ENCODE assay signal across 19 cellular contexts in the genomic region with DNA sequence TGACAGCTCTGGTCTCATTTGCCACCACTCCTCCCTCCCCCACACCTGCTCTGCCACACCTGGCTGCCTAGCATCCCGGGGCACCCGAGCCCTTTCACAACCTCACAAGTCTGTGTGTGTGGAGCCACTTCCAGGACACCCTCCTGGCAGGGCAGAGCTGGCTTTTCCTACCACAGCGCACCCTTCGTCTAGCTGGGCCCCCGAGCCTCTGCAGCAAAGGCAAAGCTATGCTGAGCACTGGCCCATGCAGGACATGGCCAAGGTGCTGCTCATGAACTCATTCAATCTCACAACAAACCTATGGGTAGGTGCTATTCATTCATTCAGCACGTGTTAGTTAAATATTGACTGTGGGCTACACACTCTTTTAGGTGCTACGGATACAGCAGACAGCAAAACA. TPM values are rescaled to one million over a fixed set of nuclear protein-coding genes. Genes with fewer than 3 reads are reported as not detected.
A peak's percentile ranks its signal among the peaks of the same experiment; 100 is the strongest.
DNase-seq lines count a peak whose midpoint lies in the region; ATAC-seq, FAIRE-seq and TF ChIP-seq lines count a peak whose summit lies in the region.
"Had no signal": no experiment of that assay in that cellular context is flagged by ENCODE, and none has a peak within 500 bp of the region (broad histone marks: within the 10 kb centered on the region; RNA-seq: fewer than 3 reads in every experiment).

No MANE protein-coding gene starts in this region.

- H3K4ac ChIP-seq in IMR-90 (ENCODE audit: low read depth, low read length) = no peak overlapping the region
- no peak overlapping the region for H3K4ac ChIP-seq in neuronal stem cell (ENCODE audit: low read length)

- H2BK12ac ChIP-seq in neuronal stem cell (ENCODE audit: low read length) = no peak overlapping the region

- no peaks in the 10 kb centered on the region for H3K36me3 ChIP-seq in IMR-90 (ENCODE audit: control insufficient read depth, insufficient read depth, low read length)
- no peaks in the 10 kb centered on the region for H3K36me3 ChIP-seq in kidney (ENCODE audit: control insufficient read depth in 1 of 2, insufficient read depth in 2 of 2, low read length in 2 of 2)
- H3K36me3 ChIP-seq in neuronal stem cell (replicated peaks in 1 of 2; ENCODE audit: control insufficient read depth in 2 of 2, insufficient read depth in 2 of 2, low read length in 2 of 2) = no peaks in the 10 kb centered on the region
- H3K36me3 ChIP-seq in thyroid gland = no peaks in the 10 kb centered on the region
- H3K36me3 ChIP-seq in PC-9 (ENCODE audit: low read depth) = no peaks in the 10 kb centered on the region

- H3K79me2 ChIP-seq in PC-9 (ENCODE audit: low read depth) = no peaks in the 10 kb centered on the region

- no peak overlapping the region for H3K14ac ChIP-seq in IMR-90 (replicated peaks; ENCODE audit: low read depth, low read length)
- H3K14ac ChIP-seq in neuronal stem cell (ENCODE audit: low read length) = peak overlapping the region; percentile 74

- no peak for DNase-seq in IMR-90
- DNase-seq in kidney = peak; percentile 87
- DNase-seq in neuronal stem cell (ENCODE audit: low spot score) = no peak
- DNase-seq in thyroid gland = peak; percentile 72 to 78
- DNase-seq in NCI-H1694 (lab: John Stamatoyannopoulos, UW) = no peak
- no peak for DNase-seq in GDM1 (lab: John Stamatoyannopoulos, UW)
- no peak for DNase-seq in PC-9
- DNase-seq: C1 segment of cervical spinal cord; CD8-positive, alpha-beta memory T cell; DMS79 treated with DMSO at 0.1 percent for 48 hours; H7; NCI-H1105; NCI-H2081 treated with DMSO at 0.1 percent for 48 hours; NCI-H524; NCI-H82; OCI-M1; RPMI8226 had no signal

- no peak overlapping the region for H2BK120ac ChIP-seq in IMR-90 (ENCODE audit: low read depth, low read length)
- peak overlapping the region; percentile 11 for H2BK120ac ChIP-seq in neuronal stem cell (ENCODE audit: low read depth, low read length)

- H3K4me2 ChIP-seq in IMR-90 (ENCODE audit: low read depth, low read length) (no peak overlapping the region), neuronal stem cell (ENCODE audit: insufficient read depth, low read length, poor library complexity, severe bottlenecking) (no peak overlapping the region), PC-9 (no peak overlapping the region)

- H2AFZ ChIP-seq in IMR-90 (replicated peaks; ENCODE audit: low read length, poor library complexity) (no peak overlapping the region), neuronal stem cell (ENCODE audit: low read length) (no peak overlapping the region), PC-9 (no peak overlapping the region)

- H4K8ac ChIP-seq in IMR-90 (ENCODE audit: low read depth in 2 of 2, low read length in 2 of 2) = no peak overlapping the region
- H4K8ac ChIP-seq in neuronal stem cell (ENCODE audit: low read depth, low read length) = no peak overlapping the region

- no peaks in the 10 kb centered on the region for H3K9me2 ChIP-seq in PC-9 (ENCODE audit: insufficient read depth)

- H2AK5ac ChIP-seq in IMR-90 (ENCODE audit: low read depth, low read length) (0 out of 2 replicates have a peak overlapping the region, but pooled peaks have one; percentile 20), neuronal stem cell (ENCODE audit: low read depth, low read length) (no peak overlapping the region)

- 0 out of 2 replicates have a peak, but pooled peaks cover 1% of the 10 kb centered on the region for H3K9me1 ChIP-seq in IMR-90 (ENCODE audit: insufficient read depth, low read length)

- no peak for FAIRE-seq in kidney (lab: Jason Lieb, UNC)
- FAIRE-seq: D721Med had no signal

- H3K18ac ChIP-seq in IMR-90 (ENCODE audit: low read depth, low read length) (no peak overlapping the region), neuronal stem cell (ENCODE audit: low read length) (peak overlapping the region; percentile 49)

- H3K4me1 ChIP-seq in IMR-90 (ENCODE audit: control insufficient read depth, insufficient read depth, low read length) (no peaks in the 10 kb centered on the region), kidney (ENCODE audit: control insufficient read depth in 1 of 2, insufficient read depth in 1 of 2, low read depth in 1 of 2, low read length in 2 of 2) (peaks cover 5 to 11% of the 10 kb centered on the region in 2 donors), neuronal stem cell (ENCODE audit: control insufficient read depth in 2 of 2, insufficient read depth in 1 of 2, low read depth in 1 of 2, low read length in 2 of 2) (no peaks in the 10 kb centered on the region), thyroid gland (peaks cover 2 to 33% of the 10 kb centered on the region in 2 donors), PC-9 (replicated peaks; ENCODE audit: insufficient read depth) (peaks cover 19% of the 10 kb centered on the region)

- H3K27me3 ChIP-seq in IMR-90 (ENCODE audit: control insufficient read depth, insufficient read depth, low read length) (peaks cover 5% of the 10 kb centered on the region; the same call in 1 of the 2 replicates), neuronal stem cell (ENCODE audit: control insufficient read depth in 3 of 3, insufficient read depth in 3 of 3, low read depth in 1 of 3, low read length in 3 of 3) (peaks cover 0 to 36% (median 2%) of the 10 kb centered on the region in 3 experiments), thyroid gland (no peaks in the 10 kb centered on the region), PC-9 (ENCODE audit: insufficient read depth, low read depth) (no peaks in the 10 kb centered on the region)

- no peak overlapping the region for H2BK20ac ChIP-seq in IMR-90 (ENCODE audit: low read depth, low read length)

- H3K9ac ChIP-seq in IMR-90 (ENCODE audit: low read depth, low read length) (no peak overlapping the region), kidney (ENCODE audit: low read length in 2 of 2) (no peak overlapping the region), neuronal stem cell (ENCODE audit: low read depth, low read length, poor library complexity) (no peak overlapping the region)

- H3K79me1 ChIP-seq in IMR-90 (ENCODE audit: low read depth in 1 of 2, low read length in 2 of 2) = no peaks in the 10 kb centered on the region
- no peaks in the 10 kb centered on the region for H3K79me1 ChIP-seq in neuronal stem cell (ENCODE audit: low read depth, low read length)

- TF ChIP-seq POLR2A in IMR-90 (IDR thresholded peaks at IDR 0.05; ENCODE audit: low read depth, low read length) = no peak
- TF ChIP-seq POLR2A in thyroid gland (IDR thresholded peaks at IDR 0.05) = no peak

- ATAC-seq in IMR-90 (ENCODE audit: low read depth) = no peak
- ATAC-seq in HG02678 (IDR thresholded peaks at IDR 0.05; ENCODE audit: unreplicated experiment) = no peak

- H3K4me3 ChIP-seq in IMR-90 (ENCODE audit: insufficient read depth, low read depth, low read length) = no peak overlapping the region
- H3K4me3 ChIP-seq in kidney (ENCODE audit: low read length in 2 of 2) = no peak overlapping the region
- H3K4me3 ChIP-seq in neuronal stem cell (ENCODE audit: low read length in 2 of 2) = no peak overlapping the region
- no peak overlapping the region for H3K4me3 ChIP-seq in thyroid gland (replicated peaks in 1 of 3)
- H3K4me3 ChIP-seq in PC-9 = no peak overlapping the region

- CTCF ChIA-PET in IMR-90 (lab: Yijun Ruan, JAX) (no interaction called here), PC-9 (lab: Charles Lee) (no interaction called here)

- H4K20me1 ChIP-seq in IMR-90 (ENCODE audit: insufficient read depth, low read length) (no peaks in the 10 kb centered on the region), PC-9 (ENCODE audit: insufficient read depth) (no peaks in the 10 kb centered on the region)

- H3K9me3 ChIP-seq in IMR-90 (ENCODE audit: control insufficient read depth, insufficient read depth, low read length) = no peaks in the 10 kb centered on the region
- no peaks in the 10 kb centered on the region for H3K9me3 ChIP-seq in kidney (ENCODE audit: control insufficient read depth in 1 of 2, low read length in 2 of 2)
- no peaks in the 10 kb centered on the region for H3K9me3 ChIP-seq in neuronal stem cell (replicated peaks in 1 of 2; ENCODE audit: control insufficient read depth in 2 of 2, insufficient read depth in 1 of 2, low read depth in 1 of 2, low read length in 2 of 2)
- no peaks in the 10 kb centered on the region for H3K9me3 ChIP-seq in thyroid gland
- H3K9me3 ChIP-seq in PC-9 (ENCODE audit: insufficient read depth, low read depth) = no peaks in the 10 kb centered on the region

- BruUV-seq in IMR-90 (replicated peaks; lab: Mats Ljungman, UMichigan) (no TSS peak), PC-9 (replicated peaks; lab: Mats Ljungman, UMichigan) (no TSS peak)

- TF ChIP-seq RAD21 in IMR-90 (IDR thresholded peaks at IDR 0.05; ENCODE audit: low read length) = no peak

- H4K91ac ChIP-seq in IMR-90 (ENCODE audit: insufficient read depth, low read depth, low read length) (no peak overlapping the region), neuronal stem cell (ENCODE audit: low read depth, low read length, poor library complexity) (no peak overlapping the region)

- POLR2A ChIA-PET in IMR-90 (lab: Charles Lee; ENCODE audit: unreplicated experiment) (no interaction called here), PC-9 (lab: Charles Lee; ENCODE audit: unreplicated experiment) (no interaction called here)

- in situ Hi-C loops in IMR-90 (cut with MboI; ENCODE audit: low sequenced_read_pairs) = no loop called here

- H2BK5ac ChIP-seq in IMR-90 (ENCODE audit: low read depth, low read length, poor library complexity, severe bottlenecking) (no peak overlapping the region), neuronal stem cell (ENCODE audit: low read length) (no peak overlapping the region)

- H2AK9ac ChIP-seq in IMR-90 (replicated peaks; ENCODE audit: low read depth, low read length, poor library complexity) = no peak overlapping the region

- H3F3A ChIP-seq in PC-9 (ENCODE audit: insufficient read depth, low read depth) = peaks cover 14% of the 10 kb centered on the region

- H2BK15ac ChIP-seq in IMR-90 (ENCODE audit: low read depth, low read length) (no peak overlapping the region), neuronal stem cell (ENCODE audit: low read length) (no peak overlapping the region)

- no peak overlapping the region for H3K27ac ChIP-seq in IMR-90 (ENCODE audit: insufficient read depth, low read length)
- H3K27ac ChIP-seq in kidney (ENCODE audit: low read depth in 2 of 2, low read length in 2 of 2) = peak overlapping the region in 1 of 2 donors; percentile 3
- no peak overlapping the region for H3K27ac ChIP-seq in neuronal stem cell (replicated peaks; ENCODE audit: low read length)
- H3K27ac ChIP-seq in thyroid gland = peak overlapping the region in 1 of 3 donors; percentile 12
- no peak overlapping the region for H3K27ac ChIP-seq in PC-9

- no peak overlapping the region for H3K56ac ChIP-seq in IMR-90 (ENCODE audit: extremely low read depth, insufficient read depth, low read length)

- 50% methylated on average over 2 of the region's 7 CpGs; no CpG with 5 or more reads in 1 of the 2 experiments for WGBS in IMR-90 (ENCODE audit: extremely low coverage in 2 of 2, insufficient read length in 1 of 2), 2 experiments
- no CpG with 5 or more reads among the region's 7 CpGs for WGBS in neuronal stem cell (ENCODE audit: extremely low coverage in 2 of 2, insufficient read length in 2 of 2, insufficient replicate concordance in 1 of 2), 2 donors
- 36 to 55% methylated on average over 7 of the region's 7 CpGs for WGBS in thyroid gland, 2 donors

- H3K23ac ChIP-seq in IMR-90 (ENCODE audit: low read depth, low read length) = no peak overlapping the region
- peak overlapping the region; percentile 36 for H3K23ac ChIP-seq in neuronal stem cell (ENCODE audit: low read depth, low read length, poor library complexity)

- TF ChIP-seq CTCF in IMR-90 (conservative IDR thresholded peaks at IDR 0.05; ENCODE audit: low read depth, low read length) (no peak), kidney (IDR thresholded peaks at IDR 0.05; ENCODE audit: borderline replicate concordance, extremely low read depth, insufficient read depth) (no peak), thyroid gland (IDR thresholded peaks at IDR 0.05) (no peak), PC-9 (conservative IDR thresholded peaks at IDR 0.05) (no peak)

- dilution Hi-C loops in IMR-90 (cut with HindIII; ENCODE audit: low sequenced_read_pairs, unreplicated experiment) = no loop called here

- intact Hi-C loops in IMR-90 (cut with micrococcal nuclease) (no loop called here), kidney (cut with DNase I) (no loop called here), thyroid gland (cut with DNase I) (loop anchor here (5.0 kb wide), 1 partner anchor 35 kb away; no protein-coding TSS in a partner anchor), PC-9 (cut with micrococcal nuclease; ENCODE audit: unreplicated experiment) (no loop called here)

- H4K5ac ChIP-seq in IMR-90 (ENCODE audit: low read depth, low read length) = no peak overlapping the region

RNA-seq across cellular contexts. Expression of a gene that starts 43.4 kb away (rescaled TPM):
- 304 and 320 TPM in 2 replicates for total RNA-seq in IMR-90 (2012; rRNA removed)
- 467 and 674 TPM in 2 replicates for polyA plus RNA-seq in IMR-90 (2012; rRNA removed)
- polyA plus RNA-seq in IMR-90 (2012; cell fraction: cytosol; rRNA removed) = 405 and 1,457 TPM in 2 replicates
- polyA plus RNA-seq in IMR-90 (2012; cell fraction: nucleus; rRNA removed; ENCODE audit: low replicate concordance) = 1,904 and 1,990 TPM in 2 replicates
- total RNA-seq in kidney = 172 TPM
- 298 TPM for polyA plus RNA-seq in kidney (ENCODE audit: insufficient read depth, low read depth, low replicate concordance)
- 10.2 TPM for polyA plus RNA-seq in neuronal stem cell (2013, experiment 1 of 2)
- polyA plus RNA-seq in neuronal stem cell (2013, experiment 2 of 2) = 10.0 TPM
- total RNA-seq in thyroid gland = 1,000 to 10,000 TPM in 1 of 4 donors, 100 to 1,000 TPM in 3; 613 to 1,025 (median 690) TPM
- 10.3 and 18.4 TPM in 2 replicates for total RNA-seq in PC-9 (2021)

Comparison
In these comparisons a context has a peak if more than half of its experiments do, and no peak if none do; other contexts are left out.
1. DNase-seq: peak in kidney (single experiment) and thyroid gland (2 of 2); none in IMR-90 (single experiment), neuronal stem cell (single experiment), NCI-H1694 (single experiment), GDM1 (single experiment) and PC-9 (0 of 2).